12 cellular contexts compared by ENCODE assay signal in genomic region chr17:75267403-75268232, GRCh38. TPM values are rescaled to one million over a fixed set of nuclear protein-coding genes. Genes with fewer than 3 reads are reported as not detected.
DNase-seq lines count a peak whose midpoint lies in the region; ATAC-seq and TF ChIP-seq lines count a peak whose summit lies in the region.
"Had no signal": no experiment of that assay in that cellular context is flagged by ENCODE, and none has a peak within 500 bp of the region (broad histone marks: within the 10 kb centered on the region; RNA-seq: fewer than 3 reads in every experiment).

No MANE protein-coding gene starts in this region.

- H3K18ac ChIP-seq in H9 (ENCODE audit: insufficient read length, low read depth, low read length) = no peak overlapping the region

- H3K27me3 ChIP-seq in Caco-2 (replicated peaks; ENCODE audit: control insufficient read depth, insufficient read depth, low read length) (no peaks in the 10 kb centered on the region), H9 (ENCODE audit: insufficient read depth, low read length) (no peaks in the 10 kb centered on the region), Panc1 (ENCODE audit: control insufficient read depth, insufficient read depth, low read length) (no peaks in the 10 kb centered on the region), body of pancreas (no peaks in the 10 kb centered on the region)

- no CpG with 5 or more reads among the region's 14 CpGs for WGBS in H9 (ENCODE audit: extremely low coverage, insufficient read length, low lambda C conversion rate)
- WGBS in body of pancreas, 2 donors = 60 to 64% methylated on average over 13 to 14 of the region's 14 CpGs

- H3K27me3 Mint-ChIP-seq in Caco-2 (ENCODE audit: insufficient read depth, unreplicated experiment) (no peaks in the 10 kb centered on the region), H9 (ENCODE audit: low read depth) (no peaks in the 10 kb centered on the region; the same call in 1 of the 2 replicates)

- BruUV-seq in Caco-2 (replicated peaks; lab: Mats Ljungman, UMichigan) = no TSS peak
- no TSS peak for BruUV-seq in Panc1 (replicated peaks; lab: Mats Ljungman, UMichigan)

- H3K79me1 ChIP-seq in H9 (ENCODE audit: insufficient read depth, low read depth, low read length, poor library complexity, severe bottlenecking) = no peaks in the 10 kb centered on the region

- H3K36me3 ChIP-seq in Caco-2 (ENCODE audit: control insufficient read depth, insufficient read depth, low read length) (peaks cover 10% of the 10 kb centered on the region), Panc1 (ENCODE audit: control insufficient read depth, insufficient read depth, low read length) (0 out of 2 replicates have a peak, but pooled peaks cover 7% of the 10 kb centered on the region), body of pancreas (replicated peaks in 1 of 2; ENCODE audit: insufficient read depth in 1 of 2, low read depth in 2 of 2) (no peaks in the 10 kb centered on the region)

- H2BK5ac ChIP-seq in H9 (ENCODE audit: insufficient read length, low read length) = no peak overlapping the region

- no peaks in the 10 kb centered on the region for H3K9me3 ChIP-seq in Caco-2
- H3K9me3 ChIP-seq in H9 (ENCODE audit: control insufficient read depth, low read depth, low read length) = no peaks in the 10 kb centered on the region
- H3K9me3 ChIP-seq in Panc1 (ENCODE audit: control insufficient read depth, insufficient read depth, low read depth, low read length) = no peaks in the 10 kb centered on the region
- no peaks in the 10 kb centered on the region for H3K9me3 ChIP-seq in body of pancreas

- no peak overlapping the region for H4K5ac ChIP-seq in H9 (ENCODE audit: insufficient read length, low read depth, low read length)

- TF ChIP-seq CTCF in Caco-2 (IDR thresholded peaks at IDR 0.05; ENCODE audit: insufficient read depth in 1 of 2, low read depth in 1 of 2, low read length in 1 of 2, severe bottlenecking in 1 of 2, unreplicated experiment in 1 of 2) = peak in 1 of 2 experiments; percentile 36
- peak; percentile 64 for TF ChIP-seq CTCF in H9 (conservative IDR thresholded peaks at IDR 0.05)
- TF ChIP-seq CTCF in Panc1 (IDR thresholded peaks at IDR 0.05) = no peak
- no peak for TF ChIP-seq CTCF in body of pancreas (IDR thresholded peaks at IDR 0.05)

- no peak overlapping the region for H3K27ac ChIP-seq in H9 (ENCODE audit: insufficient read length, low read depth, low read length)
- peak overlapping the region; percentile 44; the same call in 1 of the 2 replicates for H3K27ac ChIP-seq in Panc1 (ENCODE audit: low read length)
- H3K27ac ChIP-seq in body of pancreas = no peak overlapping the region

- H3K36me3 Mint-ChIP-seq in Caco-2 (ENCODE audit: insufficient read depth, unreplicated experiment) (peaks cover 55% of the 10 kb centered on the region), H9 (ENCODE audit: insufficient read depth in 1 of 3, low read depth in 3 of 3) (peaks cover 8 to 48% (median 43%) of the 10 kb centered on the region in 3 experiments; a peak in 6 of 7 replicates)

- intact Hi-C loops in Caco-2 (cut with micrococcal nuclease; ENCODE audit: unreplicated experiment) = no loop called here
- intact Hi-C loops in Panc1 (cut with micrococcal nuclease; ENCODE audit: unreplicated experiment) = no loop called here
- intact Hi-C loops in body of pancreas (cut with DNase I) = no loop called here

- CTCF ChIA-PET in Caco-2 (lab: Charles Lee) = interaction anchor here (1.2 kb wide), 1 partner anchor 28 kb away, joined by 4 read pairs; no protein-coding TSS in a partner anchor
- CTCF ChIA-PET in Panc1 (lab: Charles Lee) = interaction anchor here (0.5 to 1.2 kb wide), 2 partner anchors 27 to 55 kb away, joined by 3 to 6 read pairs; no protein-coding TSS in a partner anchor

- no peak overlapping the region for H3K56ac ChIP-seq in H9 (ENCODE audit: insufficient read length, low read depth, low read length)

- POLR2A ChIA-PET in Caco-2 (lab: Charles Lee) = interaction anchor here (0.7 to 0.9 kb wide), 2 partner anchors 127 to 437 kb away, joined by 5 to 6 read pairs; no protein-coding TSS in a partner anchor
- POLR2A ChIA-PET in Panc1 (lab: Charles Lee) = no interaction called here

- no peak overlapping the region for H2BK15ac ChIP-seq in H9 (ENCODE audit: low read depth, low read length)

- H2BK120ac ChIP-seq in H9 (ENCODE audit: low read depth, low read length, poor library complexity, severe bottlenecking) = no peak overlapping the region

- H3K4ac ChIP-seq in H9 (ENCODE audit: low read depth, low read length) = no peak overlapping the region

- H3K4me1 ChIP-seq in Caco-2 (peaks cover 14% of the 10 kb centered on the region; the same call in 1 of the 2 replicates), H9 (ENCODE audit: insufficient read depth, low read length) (0 out of 2 replicates have a peak, but pooled peaks cover 2% of the 10 kb centered on the region), Panc1 (ENCODE audit: control insufficient read depth, insufficient read depth, low read length) (peaks cover 42% of the 10 kb centered on the region), body of pancreas (peaks cover 22% of the 10 kb centered on the region)

- no peak overlapping the region for H2BK20ac ChIP-seq in H9 (ENCODE audit: low read depth, low read length, poor library complexity, severe bottlenecking)

- TF ChIP-seq POLR2A in body of pancreas (IDR thresholded peaks at IDR 0.05) = peak in 1 of 3 donors; percentile 8

- H2AK5ac ChIP-seq in H9 (ENCODE audit: insufficient read length, low read length) = no peak overlapping the region

- H3K9me3 Mint-ChIP-seq in Caco-2 (ENCODE audit: unreplicated experiment) (no peaks in the 10 kb centered on the region), H9 (no peaks in the 10 kb centered on the region)

- in situ Hi-C loops in Panc1 (cut with HindIII; ENCODE audit: low pct_unique_long_range_greater_than_20kb, low sequenced_read_pairs) = no loop called here

- H3K23me2 ChIP-seq in H9 (ENCODE audit: insufficient read length, low read depth, low read length, poor library complexity, severe bottlenecking) = peaks cover 22% of the 10 kb centered on the region

- H3K4me3 ChIP-seq in Caco-2 (ENCODE audit: low read depth, low read length) (no peak overlapping the region), Panc1 (ENCODE audit: low read depth in 2 of 2, low read length in 2 of 2) (no peak overlapping the region), body of pancreas (no peak overlapping the region)
- H3K4me3 ChIP-seq: lung had no signal

- no peak overlapping the region for H3K14ac ChIP-seq in H9 (ENCODE audit: insufficient read depth, low read length)

- peak; percentile 53 to 72 for DNase-seq in Caco-2
- DNase-seq in H9 = peak; percentile 93
- DNase-seq in Panc1 (ENCODE audit: low read depth, low spot score) = no peak
- DNase-seq in iPS-NIHi11 (ENCODE audit: low spot score) = peak; percentile 80
- DNase-seq in kidney tubule cell (ENCODE audit: low spot score) = no peak
- DNase-seq in body of pancreas = no peak
- DNase-seq: activated naive CD4-positive, alpha-beta T cell treated with anti-CD3 and anti-CD28 coated beads, Interleukin-2, amount 50 U/mL, for 16 hours; DND-41; NCI-H1436 treated with DMSO at 0.1 percent for 48 hours had no signal

- no peaks in the 10 kb centered on the region for H3K79me2 ChIP-seq in H9 (ENCODE audit: insufficient read depth, low read length)

- no peak overlapping the region for H3K23ac ChIP-seq in H9 (ENCODE audit: insufficient read length, low read depth, low read length)

- H3K4me2 ChIP-seq in H9 (ENCODE audit: insufficient read depth, insufficient read length, low read length) = no peak overlapping the region

- H3K27ac Mint-ChIP-seq in Caco-2 (ENCODE audit: unreplicated experiment) (no peak overlapping the region), H9 (peak overlapping the region; percentile 56 to 92 (median 75))

- H3K9ac ChIP-seq in H9 (ENCODE audit: extremely low read depth, insufficient read length, low read length) = peak overlapping the region; percentile 0

- H4K8ac ChIP-seq in H9 (replicated peaks; ENCODE audit: insufficient read length, low read depth, low read length) = no peak overlapping the region

- H4K91ac ChIP-seq in H9 (ENCODE audit: insufficient read length, low read depth, low read length) = no peak overlapping the region

- no peaks in the 10 kb centered on the region for H4K20me1 ChIP-seq in H9 (ENCODE audit: control insufficient read depth, insufficient read depth, insufficient read length)

- no peak overlapping the region for H3T11ph ChIP-seq in H9 (ENCODE audit: low read length)

- ATAC-seq in Panc1 (peak; percentile 26), GM18511 (IDR thresholded peaks at IDR 0.05; ENCODE audit: unreplicated experiment) (no peak), body of pancreas (no peak), HG02763 (IDR thresholded peaks at IDR 0.05; ENCODE audit: unreplicated experiment) (no peak)

- H3K4me1 Mint-ChIP-seq in Caco-2 (ENCODE audit: low read depth, unreplicated experiment) = peaks cover 15% of the 10 kb centered on the region
- H3K4me1 Mint-ChIP-seq in H9 = peaks cover 19 to 26% of the 10 kb centered on the region in 2 experiments

- H2AFZ ChIP-seq in H9 (ENCODE audit: low read length) = no peak overlapping the region

- H2BK12ac ChIP-seq in H9 (ENCODE audit: insufficient read length, low read depth, low read length) = no peak overlapping the region

- H3K4me3 Mint-ChIP-seq in Caco-2 (ENCODE audit: unreplicated experiment) (no peak overlapping the region), H9 (peak overlapping the region in 1 of 2 experiments; percentile 13; a peak in 1 of 5 replicates)

RNA-seq across cellular contexts. Expression of gene MIF4GD, which starts 3.4 kb away (rescaled TPM):
- total RNA-seq in Caco-2 (2022) (27.0 and 27.3 TPM in 2 replicates), H9 (2021) (24.0 and 26.1 TPM in 2 replicates), Panc1 (2021; ENCODE audit: unreplicated experiment) (34.4 TPM), body of pancreas (10 to 100 TPM; 20.5 to 26.4 TPM)
- 40.5 TPM for polyA plus RNA-seq in Panc1 (2012; ENCODE audit: insufficient read length)

RNA-seq across cellular contexts. Expression of gene MRPS7, which starts 5.9 kb away (rescaled TPM):
- total RNA-seq in Caco-2 (2022) = 123 and 125 TPM in 2 replicates
- total RNA-seq in H9 (2021) = 93.7 and 97.4 TPM in 2 replicates
- total RNA-seq in Panc1 (2021; ENCODE audit: unreplicated experiment) = 85.0 TPM
- 78.8 TPM for polyA plus RNA-seq in Panc1 (2012; ENCODE audit: insufficient read length)
- total RNA-seq in body of pancreas = 10 to 100 TPM; 13.7 to 25.4 TPM

RNA-seq across cellular contexts. Expression of gene GGA3, which starts 6.2 kb away (rescaled TPM):
- total RNA-seq in Caco-2 (2022) = 90.2 and 94.4 TPM in 2 replicates
- 50.3 and 58.2 TPM in 2 replicates for total RNA-seq in H9 (2021)
- total RNA-seq in Panc1 (2021; ENCODE audit: unreplicated experiment) = 61.6 TPM
- 52.5 TPM for polyA plus RNA-seq in Panc1 (2012; ENCODE audit: insufficient read length)
- total RNA-seq in body of pancreas = 10 to 100 TPM; 13.5 to 24.1 TPM

RNA-seq across cellular contexts. Expression of gene SLC25A19, which starts 21.6 kb away (rescaled TPM):
- 29.8 and 33.6 TPM in 2 replicates for total RNA-seq in Caco-2 (2022)
- 24.2 and 27.2 TPM in 2 replicates for total RNA-seq in H9 (2021)
- total RNA-seq in Panc1 (2021; ENCODE audit: unreplicated experiment) = 29.0 TPM
- polyA plus RNA-seq in Panc1 (2012; ENCODE audit: insufficient read length) = 18.9 TPM
- total RNA-seq in body of pancreas = 1 to 10 TPM; 7.6 to 8.3 TPM

Comparison
In these comparisons a context has a peak if more than half of its experiments do, and no peak if none do; other contexts are left out.
1. DNase-seq: peak in Caco-2 (2 of 2), H9 (single experiment) and iPS-NIHi11 (single experiment); none in Panc1 (single experiment), kidney tubule cell (single experiment) and body of pancreas (0 of 4).